ENCODE assay signal across 8 cellular contexts in genomic region chr12:52879394-52880351, GRCh38. TPM values are rescaled to one million over a fixed set of nuclear protein-coding genes. Genes with fewer than 3 reads are reported as not detected.
DNase-seq lines count a peak whose midpoint lies in the region; ATAC-seq and TF ChIP-seq lines count a peak whose summit lies in the region.

No MANE protein-coding gene starts in this region.

- H3K4me3 ChIP-seq in AG10803 (ENCODE audit: low read length) (peak overlapping the region; percentile 40), left ventricle myocardium inferior (peak overlapping the region; percentile 54)

- peaks cover 23% of the 10 kb centered on the region for H3K27me3 ChIP-seq in left ventricle myocardium inferior (ENCODE audit: low read depth)

- ATAC-seq in GM21737 (IDR thresholded peaks at IDR 0.05; ENCODE audit: unreplicated experiment), result peak; percentile 61
- ATAC-seq in GM19395 (IDR thresholded peaks at IDR 0.05; ENCODE audit: unreplicated experiment), result no peak

- H3K36me3 ChIP-seq in left ventricle myocardium inferior, result no peaks in the 10 kb centered on the region

- peaks cover 21% of the 10 kb centered on the region for H3K4me1 ChIP-seq in left ventricle myocardium inferior

- H3K27ac ChIP-seq in left ventricle myocardium inferior (replicated peaks), result peak overlapping the region; percentile 33

- DNase-seq in AG10803 (ENCODE audit: low read depth) (peak; percentile 82), NCI-H187 (lab: John Stamatoyannopoulos, UW) (peak; percentile 60 to 86), T-helper 2 cell (peak; percentile 30 to 72 (median 56)), amygdala (lab: John Stamatoyannopoulos, UW) (peak in 49 of 56 donors; percentile 30 to 84 (median 59)), left ventricle myocardium inferior (peak; percentile 68), putamen (ENCODE audit: low spot score) (peak; percentile 77)

- H3K9me3 ChIP-seq in left ventricle myocardium inferior (replicated peaks), result no peaks in the 10 kb centered on the region

- TF ChIP-seq CTCF in AG10803 (conservative IDR thresholded peaks at IDR 0.05; ENCODE audit: low read length) (peak; percentile 92), left ventricle myocardium inferior (IDR thresholded peaks at IDR 0.05; ENCODE audit: borderline replicate concordance) (peak; percentile 71)

- intact Hi-C loops in left ventricle myocardium inferior (cut with micrococcal nuclease), result loop anchor here (10.0 kb wide), 1 partner anchor 295 kb away; no protein-coding TSS in a partner anchor

RNA-seq across cellular contexts. Expression of gene KRT8, which starts 25.2 kb away (rescaled TPM):
- total RNA-seq in left ventricle myocardium inferior, result 63.4 TPM

RNA-seq across cellular contexts. Expression of gene KRT78, which starts 30.9 kb away (rescaled TPM):
- total RNA-seq in left ventricle myocardium inferior, result not detected

RNA-seq across cellular contexts. Expression of gene KRT79, which starts 45.6 kb away (rescaled TPM):
- not detected for total RNA-seq in left ventricle myocardium inferior
